ENCODE assay signal across 9 cellular contexts in the genomic region with DNA sequence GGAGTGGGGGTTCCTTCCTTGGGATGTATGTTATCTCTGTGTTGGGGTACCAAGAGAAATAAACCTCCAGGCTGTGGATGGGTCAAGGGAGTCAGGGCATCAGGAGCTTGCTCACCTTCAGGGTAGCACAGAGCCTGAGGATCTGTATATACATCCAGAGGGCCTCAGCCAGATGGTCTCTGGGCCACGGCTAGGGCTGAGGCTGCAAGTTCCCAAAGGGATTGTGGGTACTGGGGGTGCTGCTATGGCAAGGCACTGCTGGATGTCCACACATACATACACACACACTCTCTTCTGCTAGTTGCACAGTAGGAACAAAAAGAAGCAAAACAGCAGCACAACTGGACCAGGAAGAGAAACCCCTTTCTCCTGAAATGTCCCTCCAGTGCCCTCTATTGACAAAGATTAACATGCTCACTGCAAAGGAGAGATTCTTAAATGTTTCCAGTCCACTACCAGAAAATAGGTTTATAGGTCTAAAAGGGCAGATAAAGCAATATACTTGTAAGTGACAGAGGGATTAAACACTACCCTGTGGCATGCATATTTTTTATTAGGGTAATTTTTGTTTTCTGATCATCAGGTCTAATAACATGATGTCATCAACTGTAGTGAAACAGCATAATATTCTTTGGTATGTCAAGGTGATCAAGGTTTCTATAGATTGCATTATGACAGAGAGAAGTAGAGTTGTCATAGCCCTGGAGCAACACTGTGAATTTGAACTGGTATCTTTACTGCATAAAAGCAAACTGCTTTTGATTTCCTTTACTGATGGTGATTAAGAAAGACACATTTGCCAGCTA. TPM values are rescaled to one million over a fixed set of nuclear protein-coding genes. Genes with fewer than 3 reads are reported as not detected.
DNase-seq lines count a peak whose midpoint lies in the region; ATAC-seq, FAIRE-seq and TF ChIP-seq lines count a peak whose summit lies in the region.
"Had no signal": no experiment of that assay in that cellular context is flagged by ENCODE, and none has a peak within 500 bp of the region (broad histone marks: within the 10 kb centered on the region; RNA-seq: fewer than 3 reads in every experiment).

No MANE protein-coding gene starts in this region.

- no peaks in the 10 kb centered on the region for H3K4me1 Mint-ChIP-seq in osteocyte (ENCODE audit: unreplicated experiment)

- FAIRE-seq in frontal cortex (lab: Jason Lieb, UNC), result no peak
- FAIRE-seq: islet of Langerhans had no signal

- no peaks in the 10 kb centered on the region for H3K36me3 Mint-ChIP-seq in osteocyte (ENCODE audit: unreplicated experiment)

- peak; percentile 32 for DNase-seq in astrocyte of the spinal cord (ENCODE audit: low read depth, low spot score)
- DNase-seq in osteocyte (ENCODE audit: extremely low spot score, unreplicated experiment), result no peak
- DNase-seq in NCI-H1048 (lab: John Stamatoyannopoulos, UW), result no peak
- DNase-seq in NCI-H2029 (lab: John Stamatoyannopoulos, UW), result no peak
- DNase-seq in stimulated activated CD4-positive, alpha-beta T cell treated with anti-CD3 and anti-CD28 coated beads, Interleukin-15, amount 100 ng/mL, for 24 hours, result no peak
- no peak for DNase-seq in frontal cortex (ENCODE audit: low spot score in 2 of 2)

- H3K4me3 Mint-ChIP-seq in osteocyte (ENCODE audit: unreplicated experiment), result no peak overlapping the region

- no peak for TF ChIP-seq POLR2A in GM18505 (IDR thresholded peaks at IDR 0.05; ENCODE audit: borderline replicate concordance, extremely low read depth, insufficient read depth, insufficient read length)

- no peaks in the 10 kb centered on the region for H3K27me3 Mint-ChIP-seq in osteocyte (ENCODE audit: unreplicated experiment)

- ATAC-seq in GM18505 (IDR thresholded peaks at IDR 0.05; ENCODE audit: unreplicated experiment) (peak; percentile 69), HG03432 (IDR thresholded peaks at IDR 0.05; ENCODE audit: unreplicated experiment) (peak; percentile 73)

- in situ Hi-C loops in astrocyte of the spinal cord (cut with HindIII; ENCODE audit: low sequenced_read_pairs), result no loop called here

- H3K27ac Mint-ChIP-seq in osteocyte (ENCODE audit: unreplicated experiment), result no peak overlapping the region

- TF ChIP-seq CTCF in astrocyte of the spinal cord (IDR thresholded peaks at IDR 0.05; ENCODE audit: low read depth, low read length), result peak; percentile 63
- peak; percentile 78 for TF ChIP-seq CTCF in osteocyte (IDR thresholded peaks at IDR 0.05)

- no peak overlapping the region for H3K4me3 ChIP-seq in astrocyte of the spinal cord (ENCODE audit: low read depth, low read length)

- no peaks in the 10 kb centered on the region for H3K9me3 Mint-ChIP-seq in osteocyte (ENCODE audit: unreplicated experiment)

RNA-seq across cellular contexts. Expression of a gene that starts 56.3 kb away (rescaled TPM):
- 0.08 and 0.24 TPM in 2 replicates for total RNA-seq in osteocyte
- 29.8 TPM for total RNA-seq in frontal cortex

Comparison
In these comparisons a context has a peak if more than half of its experiments do, and no peak if none do; other contexts are left out.
1. RNA of a gene that starts 56.3 kb away (total RNA-seq): 29.8 TPM in frontal cortex (single experiment); 0.08 to 0.24 TPM in osteocyte; every median in the first group is over 10 times any median in the second.